ENCODE assay signal across 9 cellular contexts in genomic region chr2:70861774-70862644, GRCh38. TPM values are rescaled to one million over a fixed set of nuclear protein-coding genes. Genes with fewer than 3 reads are reported as not detected.
DNase-seq lines count a peak whose midpoint lies in the region; FAIRE-seq and TF ChIP-seq lines count a peak whose summit lies in the region.
"Had no signal": no experiment of that assay in that cellular context is flagged by ENCODE, and none has a peak within 500 bp of the region (broad histone marks: within the 10 kb centered on the region; RNA-seq: fewer than 3 reads in every experiment).

No MANE protein-coding gene starts in this region.

- H3K27me3 ChIP-seq in MG63 = peaks cover 2% of the 10 kb centered on the region; the same call in 1 of the 2 replicates
- peaks cover 12% of the 10 kb centered on the region for H3K27me3 ChIP-seq in SJSA1 (replicated peaks)
- peaks cover 50% of the 10 kb centered on the region for H3K27me3 ChIP-seq in osteoblast (ENCODE audit: insufficient read depth, low read length)
- H3K27me3 ChIP-seq in tibial artery = peaks cover 0 to 36% of the 10 kb centered on the region in 2 donors
- H3K27me3 ChIP-seq: BLaER1 treated with 17β-estradiol and CSF1 and Interleukin-3, amounts not matched to agents 10 nM and 100 nM had no signal

- no peaks in the 10 kb centered on the region for H3K79me2 ChIP-seq in osteoblast (ENCODE audit: insufficient read depth, low read length)

- H3K4me2 ChIP-seq in osteoblast (ENCODE audit: insufficient read depth, low read length) = peak overlapping the region; percentile 23

- H3K27ac ChIP-seq in SJSA1 = no peak overlapping the region
- no peak overlapping the region for H3K27ac ChIP-seq in osteoblast (ENCODE audit: low read depth, low read length)
- H3K27ac ChIP-seq in tibial artery = no peak overlapping the region
- H3K27ac ChIP-seq: BLaER1 treated with 17β-estradiol and CSF1 and Interleukin-3, amounts not matched to agents 10 nM and 100 nM had no signal

- H3K4me1 ChIP-seq in SJSA1 (replicated peaks) = no peaks in the 10 kb centered on the region
- no peaks in the 10 kb centered on the region for H3K4me1 ChIP-seq in osteoblast (ENCODE audit: insufficient read depth, low read length)
- peaks cover 0 to 3% (median 0%) of the 10 kb centered on the region in 4 donors for H3K4me1 ChIP-seq in tibial artery

- DNase-seq in NCI-H187 (lab: John Stamatoyannopoulos, UW) = peak; percentile 5 to 25
- DNase-seq in NCI-H187 treated with DMSO at 0.1 percent for 48 hours (lab: John Stamatoyannopoulos, UW) = no peak
- DNase-seq in MG63 = peak; percentile 69
- peak; percentile 59 to 67 for DNase-seq in SJSA1 (ENCODE audit: low read depth in 1 of 2, low spot score in 2 of 2)
- DNase-seq in activated gamma-delta T cell treated with anti-CD3 and anti-CD28 coated beads, Interleukin-2, amount 50 U/mL, for 16 hours (ENCODE audit: low read depth) = peak; percentile 59
- DNase-seq in frontal cortex (ENCODE audit: low spot score in 2 of 2) = peak in 1 of 2 donors; percentile 69
- peak; percentile 80 for DNase-seq in osteoblast (ENCODE audit: insufficient read length, low spot score, missing footprints)
- peak; percentile 75 to 80 for DNase-seq in tibial artery

- H3K9me3 ChIP-seq in MG63 = no peaks in the 10 kb centered on the region
- no peaks in the 10 kb centered on the region for H3K9me3 ChIP-seq in SJSA1 (replicated peaks)
- no peaks in the 10 kb centered on the region for H3K9me3 ChIP-seq in osteoblast (ENCODE audit: low read depth, low read length)
- H3K9me3 ChIP-seq in tibial artery = no peaks in the 10 kb centered on the region
- H3K9me3 ChIP-seq: BLaER1 treated with 17β-estradiol and CSF1 and Interleukin-3, amounts not matched to agents 10 nM and 100 nM had no signal

- peak; percentile 3 for FAIRE-seq in frontal cortex (lab: Jason Lieb, UNC)

- intact Hi-C loops in tibial artery (cut with DNase I; ENCODE audit: low total_unique reads) = loop anchor here (5.0 kb wide), 1 partner anchor 85 kb away; no protein-coding TSS in a partner anchor

- no peaks in the 10 kb centered on the region for H3K36me3 ChIP-seq in MG63
- no peaks in the 10 kb centered on the region for H3K36me3 ChIP-seq in SJSA1
- H3K36me3 ChIP-seq in osteoblast (ENCODE audit: insufficient read depth, low read length) = no peaks in the 10 kb centered on the region
- H3K36me3 ChIP-seq in tibial artery = no peaks in the 10 kb centered on the region
- H3K36me3 ChIP-seq: BLaER1 treated with 17β-estradiol and CSF1 and Interleukin-3, amounts not matched to agents 10 nM and 100 nM had no signal

- no peak overlapping the region for H2AFZ ChIP-seq in osteoblast (ENCODE audit: low read length)

- H4K20me1 ChIP-seq in osteoblast (ENCODE audit: insufficient read depth, low read length) = no peaks in the 10 kb centered on the region
- H4K20me1 ChIP-seq: BLaER1 treated with 17β-estradiol and CSF1 and Interleukin-3, amounts not matched to agents 10 nM and 100 nM had no signal

- peak; percentile 100 for TF ChIP-seq CTCF in osteoblast (IDR thresholded peaks at IDR 0.05; ENCODE audit: extremely low read depth, low read depth, low read length)
- TF ChIP-seq CTCF in tibial artery (IDR thresholded peaks at IDR 0.05) = peak; percentile 70 to 97

- no peak overlapping the region for H3K4me3 ChIP-seq in MG63
- no peak overlapping the region for H3K4me3 ChIP-seq in SJSA1
- no peak overlapping the region for H3K4me3 ChIP-seq in osteoblast (ENCODE audit: insufficient read depth, low read length)
- no peak overlapping the region for H3K4me3 ChIP-seq in tibial artery
- H3K4me3 ChIP-seq: BLaER1 treated with 17β-estradiol and CSF1 and Interleukin-3, amounts not matched to agents 10 nM and 100 nM had no signal

RNA-seq across cellular contexts. Expression of gene CD207, which starts 26.4 kb away (rescaled TPM):
- not detected in 2 replicates for total RNA-seq in MG63 (2014; rRNA removed; shearing (Covaris generic); ENCODE audit: low replicate concordance)
- not detected in 2 replicates for total RNA-seq in SJSA1 (2014; rRNA removed; shearing (Covaris generic))
- total RNA-seq in frontal cortex = not detected
- total RNA-seq in osteoblast = not detected in 2 replicates

RNA-seq across cellular contexts. Expression of gene VAX2, which starts 38.4 kb away (rescaled TPM):
- total RNA-seq in MG63 (2014; rRNA removed; shearing (Covaris generic); ENCODE audit: low replicate concordance) = 1.9 TPM in 1 of 2 replicates, not detected in the other
- not detected in 2 replicates for total RNA-seq in SJSA1 (2014; rRNA removed; shearing (Covaris generic))
- not detected for total RNA-seq in frontal cortex
- total RNA-seq in osteoblast = 4.1 and 4.3 TPM in 2 replicates

RNA-seq across cellular contexts. Expression of gene CLEC4F, which starts 41.6 kb away (rescaled TPM):
- not detected in 2 replicates for total RNA-seq in MG63 (2014; rRNA removed; shearing (Covaris generic); ENCODE audit: low replicate concordance)
- not detected in 2 replicates for total RNA-seq in SJSA1 (2014; rRNA removed; shearing (Covaris generic))
- total RNA-seq in frontal cortex (not detected), osteoblast (not detected in 2 replicates)
